ENCODE assay signal across 3 cellular contexts in genomic region chr7:156619488-156620245, GRCh38. TPM values are rescaled to one million over a fixed set of nuclear protein-coding genes. Genes with fewer than 3 reads are reported as not detected.
"Had no signal": no experiment of that assay in that cellular context is flagged by ENCODE, and none has a peak within 500 bp of the region (broad histone marks: within the 10 kb centered on the region; RNA-seq: fewer than 3 reads in every experiment).

No MANE protein-coding gene starts in this region.

RNA-seq across cellular contexts. Expression of gene RNF32, which starts 20.9 kb away (rescaled TPM):
- total RNA-seq: left ventricle myocardium inferior; mesenteric fat pad; natural killer cell treated with Interleukin-12 subunit alpha and Interleukin-12 subunit beta and Interleukin-15 and Interleukin-18, amount 100 ng/mL, for 72 hours had no signal
